ENCODE assay signal across 21 cellular contexts in genomic region chr2:215144106-215144875, GRCh38.
"Had no signal": no experiment of that assay in that cellular context is flagged by ENCODE, and none has a peak within 500 bp of the region (broad histone marks: within the 10 kb centered on the region; RNA-seq: fewer than 3 reads in every experiment).

No MANE protein-coding gene starts in this region.

- H3K9me3 ChIP-seq: left ventricle myocardium inferior, ovary, right atrium auricular region, right lobe of liver, suprapubic skin, thoracic aorta, tibial artery, upper lobe of right lung had no signal

- FAIRE-seq: urothelium cell line had no signal

- H3K27ac ChIP-seq: hepatocyte, left ventricle myocardium inferior, ovary, right atrium auricular region, right lobe of liver, suprapubic skin, thoracic aorta, tibial artery, upper lobe of right lung had no signal

- H3K4me2 ChIP-seq: hepatocyte, smooth muscle cell had no signal

- H3K79me2 ChIP-seq: hepatocyte had no signal

- ATAC-seq: natural killer cell; right lobe of liver; stimulated activated naive B cell treated with anti-CD40 and anti-IgM and Interleukin-4, amounts not matched to agents 10 μg/mL and 1 μg/mL and 100 μg/mL, for 72 hours; upper lobe of right lung had no signal

- H3K36me3 ChIP-seq: left ventricle myocardium inferior, ovary, right atrium auricular region, right lobe of liver, suprapubic skin, thoracic aorta, tibial artery, upper lobe of right lung had no signal

- H3K4me1 ChIP-seq: left ventricle myocardium inferior, right atrium auricular region, right lobe of liver, tibial artery, upper lobe of right lung had no signal

- H2AFZ ChIP-seq: hepatocyte had no signal

- H3K4me3 ChIP-seq: hepatocyte, left ventricle myocardium inferior, lung, ovary, right atrium auricular region, right lobe of liver, smooth muscle cell, suprapubic skin, thoracic aorta, tibial artery, upper lobe of right lung had no signal

- DNase-seq: islet precursor cell; left ventricle myocardium inferior; mesendoderm; naive B cell; natural killer cell; nephron progenitor cell; ovary; right lobe of liver; stimulated activated CD4-positive, alpha-beta T cell treated with anti-CD3 and anti-CD28 coated beads, Interleukin-2, amount 100 ng/mL, for 24 hours; stimulated activated CD4-positive, alpha-beta T cell treated with anti-CD3 and anti-CD28 coated beads, Interleukin-4, amount 100 ng/mL, for 1 hour; stimulated activated naive B cell treated with anti-CD40 and anti-IgM and Interleukin-4, amounts not matched to agents 10 μg/mL and 1 μg/mL and 100 μg/mL, for 72 hours; tibial artery; trophoblast cell; upper lobe of right lung had no signal

- H3K27me3 ChIP-seq: hepatocyte, ovary, right atrium auricular region, right lobe of liver, suprapubic skin, tibial artery, upper lobe of right lung had no signal
